In the genomic region with DNA sequence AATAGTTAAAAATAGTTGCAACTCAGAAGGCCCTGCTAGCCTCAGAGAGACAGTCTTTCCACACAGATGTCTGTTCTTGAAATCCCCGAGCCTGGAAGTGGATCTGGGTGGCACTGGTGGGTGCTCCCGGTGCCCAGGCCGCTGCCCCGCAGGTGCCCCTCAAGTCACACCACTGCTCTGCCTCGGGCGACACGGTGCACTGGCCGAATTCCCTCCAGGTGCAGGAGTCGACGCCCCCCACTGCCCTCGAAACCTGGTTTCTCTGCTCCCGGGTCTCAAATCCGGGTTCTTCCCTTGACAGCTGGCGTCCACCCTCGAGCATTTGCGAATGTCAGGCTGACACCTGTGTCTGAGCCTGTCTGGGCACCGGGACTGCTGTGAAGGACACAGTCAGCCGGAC, we compare ENCODE assay signal across 27 cellular contexts.
"Had no signal": no experiment of that assay in that cellular context is flagged by ENCODE, and none has a peak within 500 bp of the region (broad histone marks: within the 10 kb centered on the region; RNA-seq: fewer than 3 reads in every experiment).

No MANE protein-coding gene starts in this region.

- H3K4me1 ChIP-seq: colonic mucosa, gastrocnemius medialis, heart right ventricle, left lung had no signal

- H3K36me3 ChIP-seq: colonic mucosa, esophagus squamous epithelium, gastrocnemius medialis, heart right ventricle, left lung, lower lobe of right lung had no signal

- H3K4me3 Mint-ChIP-seq: dendritic cell treated with granulocyte-macrophage colony-stimulating factor and Interleukin-4, amounts not matched to agents 40 ng/mL and 50 ng/mL, for 4 days; effector memory CD8-positive, alpha-beta T cell; mesothelial cell of epicardium had no signal

- H3K9me3 ChIP-seq: colonic mucosa, esophagus squamous epithelium, gastrocnemius medialis, heart right ventricle, left lung, lower lobe of right lung, mucosa of descending colon had no signal

- H3K36me3 Mint-ChIP-seq: mesothelial cell of epicardium had no signal

- H3K4me1 Mint-ChIP-seq: endodermal cell had no signal

- H3K4me3 ChIP-seq: colonic mucosa, esophagus squamous epithelium, gastrocnemius medialis, heart right ventricle, left lung, lower lobe of right lung, mucosa of descending colon had no signal

- H3K27ac Mint-ChIP-seq: dendritic cell treated with granulocyte-macrophage colony-stimulating factor and Interleukin-4, amounts not matched to agents 40 ng/mL and 50 ng/mL, for 4 days; effector memory CD8-positive, alpha-beta T cell; endodermal cell; mesothelial cell of epicardium had no signal

- ATAC-seq: effector memory CD8-positive, alpha-beta T cell; esophagus mucosa; gastrocnemius medialis; heart right ventricle; left cardiac atrium; left lung; left ventricle myocardium superior; lower lobe of right lung; mucosa of descending colon had no signal

- H3K27ac ChIP-seq: colonic mucosa, epithelial cell of prostate, esophagus squamous epithelium, gastrocnemius medialis, heart right ventricle, left lung, lower lobe of right lung had no signal

- FAIRE-seq: endometrium, islet of Langerhans, keratinocyte had no signal

- H3K9me3 Mint-ChIP-seq: dendritic cell treated with granulocyte-macrophage colony-stimulating factor and Interleukin-4, amounts not matched to agents 40 ng/mL and 50 ng/mL, for 4 days; effector memory CD8-positive, alpha-beta T cell; endodermal cell; mesothelial cell of epicardium had no signal

- DNase-seq: colonic mucosa; cortex of kidney; effector CD8-positive, alpha-beta T cell; effector memory CD8-positive, alpha-beta T cell; endodermal cell; erythroblast; esophagus squamous epithelium; foreskin fibroblast; foreskin melanocyte; gastrocnemius medialis; glutamatergic neuron; head of caudate nucleus; heart right ventricle; hippocampal formation; left cardiac atrium; left lung; left ventricle myocardium superior; lower lobe of right lung; mesenchymal stem cell; mucosa of descending colon had no signal
